Comparison of ENCODE assay signal across 1 cellular context in the genomic region with DNA sequence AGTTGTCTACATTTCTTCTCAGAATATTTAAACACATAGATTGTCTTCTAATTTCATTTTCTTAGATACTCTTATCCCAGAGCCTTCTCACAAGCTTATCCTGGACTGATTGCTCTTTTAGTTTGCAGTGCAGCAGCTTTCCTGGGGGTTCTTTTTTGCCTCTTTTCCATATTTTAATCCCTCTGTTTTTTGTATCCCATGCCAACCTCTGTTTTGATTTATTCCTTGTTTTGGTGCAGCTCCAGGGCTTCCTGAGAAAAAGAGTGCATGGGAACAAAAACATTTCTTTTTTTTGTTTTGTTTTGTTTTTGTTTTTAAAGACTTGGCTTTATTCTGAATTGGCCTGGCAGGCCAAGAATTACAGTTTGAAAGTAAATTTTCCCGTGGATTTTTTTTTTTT.
TF ChIP-seq lines count a peak whose summit lies in the region.

No MANE protein-coding gene starts in this region.

TF ChIP-seq in HepG2, 621 proteins besides CTCF, POLR2A, EP300 and RAD21 (continued from another document):
- TF ChIP-seq, protein P1, sequence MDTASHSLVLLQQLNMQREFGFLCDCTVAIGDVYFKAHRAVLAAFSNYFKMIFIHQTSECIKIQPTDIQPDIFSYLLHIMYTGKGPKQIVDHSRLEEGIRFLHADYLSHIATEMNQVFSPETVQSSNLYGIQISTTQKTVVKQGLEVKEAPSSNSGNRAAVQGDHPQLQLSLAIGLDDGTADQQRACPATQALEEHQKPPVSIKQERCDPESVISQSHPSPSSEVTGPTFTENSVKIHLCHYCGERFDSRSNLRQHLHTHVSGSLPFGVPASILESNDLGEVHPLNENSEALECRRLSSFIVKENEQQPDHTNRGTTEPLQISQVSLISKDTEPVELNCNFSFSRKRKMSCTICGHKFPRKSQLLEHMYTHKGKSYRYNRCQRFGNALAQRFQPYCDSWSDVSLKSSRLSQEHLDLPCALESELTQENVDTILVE (CRISPR knock-in tag; IDR thresholded peaks at IDR 0.05) = no peak
- TF ChIP-seq ZIK1 (CRISPR knock-in tag; IDR thresholded peaks at IDR 0.05; ENCODE audit: borderline replicate concordance, low read depth) (no peak), RFXANK (CRISPR knock-in tag; IDR thresholded peaks at IDR 0.05) (no peak), ZNF12 (CRISPR knock-in tag; IDR thresholded peaks at IDR 0.05) (no peak), KAT2B (IDR thresholded peaks at IDR 0.05; ENCODE audit: borderline replicate concordance, low read depth, low read length) (no peak), GABPA (IDR thresholded peaks at IDR 0.05; ENCODE audit: low read depth, low read length) (no peak), GABPA (CRISPR knock-in tag; IDR thresholded peaks at IDR 0.05; ENCODE audit: low read depth) (no peak), ZNF605 (CRISPR knock-in tag; IDR thresholded peaks at IDR 0.05) (no peak), PAX8 (CRISPR knock-in tag; IDR thresholded peaks at IDR 0.05; ENCODE audit: borderline replicate concordance) (no peak), JUN (CRISPR knock-in tag; IDR thresholded peaks at IDR 0.05) (no peak)
- TF ChIP-seq, protein P2, sequence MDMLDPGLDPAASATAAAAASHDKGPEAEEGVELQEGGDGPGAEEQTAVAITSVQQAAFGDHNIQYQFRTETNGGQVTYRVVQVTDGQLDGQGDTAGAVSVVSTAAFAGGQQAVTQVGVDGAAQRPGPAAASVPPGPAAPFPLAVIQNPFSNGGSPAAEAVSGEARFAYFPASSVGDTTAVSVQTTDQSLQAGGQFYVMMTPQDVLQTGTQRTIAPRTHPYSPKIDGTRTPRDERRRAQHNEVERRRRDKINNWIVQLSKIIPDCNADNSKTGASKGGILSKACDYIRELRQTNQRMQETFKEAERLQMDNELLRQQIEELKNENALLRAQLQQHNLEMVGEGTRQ (IDR thresholded peaks at IDR 0.05; ENCODE audit: low read depth, low read length) = no peak
- TF ChIP-seq, protein P2 (CRISPR knock-in tag; IDR thresholded peaks at IDR 0.05; ENCODE audit: borderline replicate concordance) = no peak
TF ChIP-seq in HepG2: peak in this region for 0.
